Comparison of ENCODE assay signal across 2 cellular contexts in the genomic region with DNA sequence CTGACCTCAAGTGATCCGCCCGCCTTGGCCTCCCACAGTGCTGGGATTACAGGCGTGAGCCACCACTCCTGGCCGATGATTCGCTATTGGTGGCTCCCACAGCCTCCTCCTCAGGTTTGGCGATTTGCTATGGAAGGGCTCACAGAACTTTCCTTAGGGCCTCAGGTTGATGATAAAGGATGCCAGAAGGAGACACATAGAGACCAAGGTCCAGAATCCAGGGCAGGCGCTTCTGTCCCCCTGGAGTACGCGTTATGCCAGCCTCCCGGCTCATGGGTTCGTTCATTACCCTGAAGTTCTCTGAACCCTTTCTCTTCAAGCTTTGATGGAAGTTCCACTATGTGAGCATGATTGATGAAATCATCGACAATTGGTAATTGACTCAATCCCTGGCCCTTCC.
TF ChIP-seq lines count a peak whose summit lies in the region.

No MANE protein-coding gene starts in this region.

TF ChIP-seq in HepG2, 621 proteins besides CTCF, POLR2A, EP300 and RAD21:
- TF ChIP-seq ZNF749 (CRISPR knock-in tag; IDR thresholded peaks at IDR 0.05; ENCODE audit: borderline replicate concordance), result no peak
- no peak for TF ChIP-seq ZNF207 (IDR thresholded peaks at IDR 0.05; ENCODE audit: borderline replicate concordance)
- TF ChIP-seq, protein P1, sequence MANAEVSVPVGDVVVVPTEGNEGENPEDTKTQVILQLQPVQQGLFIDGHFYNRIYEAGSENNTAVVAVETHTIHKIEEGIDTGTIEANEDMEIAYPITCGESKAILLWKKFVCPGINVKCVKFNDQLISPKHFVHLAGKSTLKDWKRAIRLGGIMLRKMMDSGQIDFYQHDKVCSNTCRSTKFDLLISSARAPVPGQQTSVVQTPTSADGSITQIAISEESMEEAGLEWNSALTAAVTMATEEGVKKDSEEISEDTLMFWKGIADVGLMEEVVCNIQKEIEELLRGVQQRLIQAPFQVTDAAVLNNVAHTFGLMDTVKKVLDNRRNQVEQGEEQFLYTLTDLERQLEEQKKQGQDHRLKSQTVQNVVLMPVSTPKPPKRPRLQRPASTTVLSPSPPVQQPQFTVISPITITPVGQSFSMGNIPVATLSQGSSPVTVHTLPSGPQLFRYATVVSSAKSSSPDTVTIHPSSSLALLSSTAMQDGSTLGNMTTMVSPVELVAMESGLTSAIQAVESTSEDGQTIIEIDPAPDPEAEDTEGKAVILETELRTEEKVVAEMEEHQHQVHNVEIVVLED (CRISPR knock-in tag; IDR thresholded peaks at IDR 0.05; ENCODE audit: borderline replicate concordance), result no peak
- TF ChIP-seq, protein P2, sequence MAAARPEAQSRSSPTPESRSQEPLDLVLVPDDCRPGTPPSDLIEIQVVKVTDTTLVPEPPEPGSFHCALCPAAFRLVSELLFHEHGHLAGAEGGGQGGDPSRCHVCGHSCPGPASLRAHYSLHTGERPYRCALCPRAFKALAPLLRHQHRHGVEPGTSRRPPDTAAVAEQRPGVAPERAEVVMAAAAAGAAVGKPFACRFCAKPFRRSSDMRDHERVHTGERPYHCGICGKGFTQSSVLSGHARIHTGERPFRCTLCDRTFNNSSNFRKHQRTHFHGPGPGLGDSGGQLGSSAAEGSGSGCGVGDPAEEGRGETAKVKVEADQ (CRISPR knock-in tag; IDR thresholded peaks at IDR 0.05; ENCODE audit: borderline replicate concordance), result no peak
- no peak for TF ChIP-seq ZNF143 (CRISPR knock-in tag; IDR thresholded peaks at IDR 0.05)
- TF ChIP-seq ZNF468 (CRISPR knock-in tag; IDR thresholded peaks at IDR 0.05), result no peak
- no peak for TF ChIP-seq ZBTB37 (CRISPR knock-in tag; IDR thresholded peaks at IDR 0.05)
- TF ChIP-seq SMC3 (IDR thresholded peaks at IDR 0.05; ENCODE audit: low read length), result peak; percentile 17; the same call in 1 of the 2 replicates
- TF ChIP-seq, protein P3, sequence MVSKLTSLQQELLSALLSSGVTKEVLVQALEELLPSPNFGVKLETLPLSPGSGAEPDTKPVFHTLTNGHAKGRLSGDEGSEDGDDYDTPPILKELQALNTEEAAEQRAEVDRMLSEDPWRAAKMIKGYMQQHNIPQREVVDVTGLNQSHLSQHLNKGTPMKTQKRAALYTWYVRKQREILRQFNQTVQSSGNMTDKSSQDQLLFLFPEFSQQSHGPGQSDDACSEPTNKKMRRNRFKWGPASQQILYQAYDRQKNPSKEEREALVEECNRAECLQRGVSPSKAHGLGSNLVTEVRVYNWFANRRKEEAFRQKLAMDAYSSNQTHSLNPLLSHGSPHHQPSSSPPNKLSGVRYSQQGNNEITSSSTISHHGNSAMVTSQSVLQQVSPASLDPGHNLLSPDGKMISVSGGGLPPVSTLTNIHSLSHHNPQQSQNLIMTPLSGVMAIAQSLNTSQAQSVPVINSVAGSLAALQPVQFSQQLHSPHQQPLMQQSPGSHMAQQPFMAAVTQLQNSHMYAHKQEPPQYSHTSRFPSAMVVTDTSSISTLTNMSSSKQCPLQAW (CRISPR knock-in tag; IDR thresholded peaks at IDR 0.05), result no peak
- TF ChIP-seq ZBTB33 (CRISPR knock-in tag; IDR thresholded peaks at IDR 0.05), result peak; percentile 64; the same call in 1 of the 2 replicates
- no peak for TF ChIP-seq ZNF747 (CRISPR knock-in tag; IDR thresholded peaks at IDR 0.05; ENCODE audit: borderline replicate concordance)
- TF ChIP-seq ZNF460 (CRISPR knock-in tag; IDR thresholded peaks at IDR 0.05; ENCODE audit: borderline replicate concordance), result peak; percentile 58; the same call in 1 of the 2 replicates
- peak; percentile 17; the same call in 1 of the 2 replicates for TF ChIP-seq ZMYM2 (CRISPR knock-in tag; IDR thresholded peaks at IDR 0.05)
- no peak for TF ChIP-seq ZSCAN21 (CRISPR knock-in tag; IDR thresholded peaks at IDR 0.05; ENCODE audit: borderline replicate concordance)
- TF ChIP-seq MAF1 (CRISPR knock-in tag; IDR thresholded peaks at IDR 0.05; ENCODE audit: borderline replicate concordance), result no peak
- TF ChIP-seq JARID2 (CRISPR knock-in tag; IDR thresholded peaks at IDR 0.05; ENCODE audit: insufficient replicate concordance), result no peak
- TF ChIP-seq ARID2 (CRISPR knock-in tag; IDR thresholded peaks at IDR 0.05; ENCODE audit: borderline replicate concordance), result no peak

TF ChIP-seq in SK-N-SH, 30 proteins besides CTCF, POLR2A, EP300 and RAD21:
- no peak for TF ChIP-seq USF2 (IDR thresholded peaks at IDR 0.05; ENCODE audit: borderline replicate concordance, low read depth, low read length)
- no peak for TF ChIP-seq ZBTB33 (IDR thresholded peaks at IDR 0.05; ENCODE audit: borderline replicate concordance, low read depth)
- no peak for TF ChIP-seq GABPA (IDR thresholded peaks at IDR 0.05; ENCODE audit: low read depth)
- no peak for TF ChIP-seq FOXM1 (IDR thresholded peaks at IDR 0.05; ENCODE audit: low read depth)
- TF ChIP-seq ELF1 (IDR thresholded peaks at IDR 0.05), result no peak
- TF ChIP-seq IRF3 (IDR thresholded peaks at IDR 0.05; ENCODE audit: low read depth, low read length), result no peak
TF ChIP-seq in SK-N-SH: peak in this region for 0.
